8 cellular contexts compared by ENCODE assay signal in the genomic region with DNA sequence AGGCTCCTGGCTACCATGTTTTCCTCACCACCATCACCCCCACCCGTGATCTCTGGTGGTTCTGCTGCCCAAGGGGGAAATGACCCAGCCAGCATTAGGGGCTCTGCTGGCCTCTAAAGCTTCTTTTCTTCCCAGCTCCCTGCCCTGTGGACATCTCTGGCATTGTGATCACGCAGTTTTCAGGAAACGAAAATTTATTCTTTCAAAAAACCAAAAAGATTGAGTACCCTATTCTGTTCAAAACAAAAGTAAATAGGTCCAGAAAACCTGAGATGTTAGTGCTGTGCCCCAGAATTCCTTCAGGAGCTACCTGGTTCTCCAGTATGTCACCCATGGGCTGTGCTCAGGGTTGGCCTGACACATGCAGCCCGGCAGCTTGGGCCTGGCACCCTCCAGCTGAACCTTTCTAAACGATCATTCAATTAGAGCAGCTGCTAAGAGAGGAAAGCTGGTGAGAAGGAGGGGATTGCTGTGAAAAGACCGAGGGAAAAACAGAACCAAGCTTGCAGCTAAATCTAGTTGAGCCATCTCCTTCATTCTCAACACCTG.
DNase-seq lines count a peak whose midpoint lies in the region; ATAC-seq and TF ChIP-seq lines count a peak whose summit lies in the region.

No MANE protein-coding gene starts in this region.

- no peak overlapping the region for H3K4me2 ChIP-seq in PC-9

- H3K27ac ChIP-seq in dorsolateral prefrontal cortex (peak overlapping the region; percentile 28 to 95 (median 90)), neutrophil (peak overlapping the region; percentile 58), PC-9 (no peak overlapping the region), prostate gland (no peak overlapping the region)

- DNase-seq in NCI-H1694 treated with DMSO at 0.1 percent for 48 hours (lab: John Stamatoyannopoulos, UW) (peak; percentile 89), dorsolateral prefrontal cortex (peak in 4 of 10 donors; percentile 11 to 50 (median 42)), PC-9 (no peak), prostate gland (ENCODE audit: low spot score) (no peak), DMS153 (lab: John Stamatoyannopoulos, UW) (no peak), HT-29 (ENCODE audit: low spot score) (no peak)

- H3K36me3 ChIP-seq in neutrophil = peaks cover 9% of the 10 kb centered on the region
- H3K36me3 ChIP-seq in PC-9 (ENCODE audit: low read depth) = no peaks in the 10 kb centered on the region
- H3K36me3 ChIP-seq in prostate gland = no peaks in the 10 kb centered on the region

- peak; percentile 28 for ATAC-seq in GM19324 (IDR thresholded peaks at IDR 0.05; ENCODE audit: low FRiP score, unreplicated experiment)

- no peaks in the 10 kb centered on the region for H3K9me2 ChIP-seq in PC-9 (ENCODE audit: insufficient read depth)

- CTCF ChIA-PET in PC-9 (lab: Charles Lee) = interaction anchor here (0.5 to 1.1 kb wide), 5 partner anchors 195 to 1044 kb away, joined by 3 to 12 read pairs (median 4); no protein-coding TSS in a partner anchor

- intact Hi-C loops in dorsolateral prefrontal cortex (cut with DNase I) (loop anchor here (1.0 to 5.0 kb wide), 5 partner anchors 34 to 293 kb away; no protein-coding TSS in a partner anchor), PC-9 (cut with micrococcal nuclease; ENCODE audit: unreplicated experiment) (loop anchor here (5.0 kb wide), 1 partner anchor 164 kb away; no protein-coding TSS in a partner anchor), prostate gland (cut with DNase I) (loop anchor here (1.0 to 5.0 kb wide), 3 partner anchors 34 to 524 kb away; no protein-coding TSS in a partner anchor)

- TF ChIP-seq CTCF in dorsolateral prefrontal cortex (IDR thresholded peaks at IDR 0.05 in 54 of 56, conservative IDR thresholded peaks at IDR 0.05 in 2 of 56; ENCODE audit: low read depth in 1 of 56, partially characterized antibody in 56 of 56) (no peak), neutrophil (IDR thresholded peaks at IDR 0.05) (no peak), PC-9 (conservative IDR thresholded peaks at IDR 0.05) (no peak), prostate gland (IDR thresholded peaks at IDR 0.05) (no peak)

- H3K4me1 ChIP-seq in neutrophil (ENCODE audit: control insufficient read depth in 1 of 2, insufficient read depth in 1 of 2, low read depth in 1 of 2, low read length in 1 of 2) = peaks cover 56 to 58% of the 10 kb centered on the region in 2 experiments
- peaks cover 8% of the 10 kb centered on the region for H3K4me1 ChIP-seq in PC-9 (replicated peaks; ENCODE audit: insufficient read depth)
- H3K4me1 ChIP-seq in prostate gland (replicated peaks) = no peaks in the 10 kb centered on the region

- peak overlapping the region in 20 of 59 donors; percentile 0 to 50 (median 30) for H3K4me3 ChIP-seq in dorsolateral prefrontal cortex
- peak overlapping the region in 1 of 2 experiments; percentile 8 for H3K4me3 ChIP-seq in neutrophil (ENCODE audit: low read depth in 1 of 2, low read length in 1 of 2)
- no peak overlapping the region for H3K4me3 ChIP-seq in PC-9
- H3K4me3 ChIP-seq in prostate gland = no peak overlapping the region

- H2AFZ ChIP-seq in PC-9 = no peak overlapping the region

- H3K27me3 ChIP-seq in dorsolateral prefrontal cortex (no peaks in the 10 kb centered on the region), neutrophil (no peaks in the 10 kb centered on the region), PC-9 (ENCODE audit: insufficient read depth, low read depth) (no peaks in the 10 kb centered on the region), prostate gland (replicated peaks; ENCODE audit: insufficient read depth) (no peaks in the 10 kb centered on the region)

- POLR2A ChIA-PET in PC-9 (lab: Charles Lee; ENCODE audit: unreplicated experiment) = interaction anchor here (0.6 kb wide), 1 partner anchor 62 kb away, joined by 5 read pairs; no protein-coding TSS in a partner anchor

- no peaks in the 10 kb centered on the region for H3K9me3 ChIP-seq in neutrophil
- H3K9me3 ChIP-seq in PC-9 (ENCODE audit: insufficient read depth, low read depth) = no peaks in the 10 kb centered on the region
- no peaks in the 10 kb centered on the region for H3K9me3 ChIP-seq in prostate gland

- H4K20me1 ChIP-seq in PC-9 (ENCODE audit: insufficient read depth) = 0 out of 2 replicates have a peak, but pooled peaks cover 3% of the 10 kb centered on the region

- no peaks in the 10 kb centered on the region for H3K79me2 ChIP-seq in PC-9 (ENCODE audit: low read depth)

- WGBS in prostate gland = 62% methylated on average over 6 of the region's 6 CpGs

- no TSS peak for BruUV-seq in PC-9 (replicated peaks; lab: Mats Ljungman, UMichigan)

- H3F3A ChIP-seq in PC-9 (ENCODE audit: insufficient read depth, low read depth) = no peaks in the 10 kb centered on the region

- no peak for TF ChIP-seq POLR2A in prostate gland (IDR thresholded peaks at IDR 0.05)

Comparison
In these comparisons a context has a peak if more than half of its experiments do, and no peak if none do; other contexts are left out.
1. H3K27ac ChIP-seq: peak in dorsolateral prefrontal cortex (59 of 59) and neutrophil (single experiment); none in PC-9 (single experiment) and prostate gland (0 of 2).